In the genomic region with DNA sequence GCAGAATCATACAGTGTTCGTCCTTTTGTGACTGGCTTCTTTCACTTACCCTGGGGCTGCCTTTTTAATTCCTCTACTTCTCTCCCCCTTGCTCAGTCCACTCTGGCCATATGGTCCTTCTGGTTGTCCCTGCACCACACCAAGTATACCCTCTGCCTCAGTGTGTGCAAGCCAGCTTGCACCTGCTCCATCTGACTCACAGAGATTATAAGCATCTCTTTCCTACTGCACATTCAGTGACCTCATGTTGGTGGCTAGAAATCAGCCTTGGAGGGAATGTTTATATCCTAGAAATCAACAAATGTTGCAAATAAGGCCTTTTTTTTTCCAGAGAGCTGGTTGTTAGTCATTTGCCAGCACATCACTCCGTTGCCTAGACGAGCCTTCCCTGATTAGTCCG, we compare ENCODE assay signal across 31 cellular contexts.
"Had no signal": no experiment of that assay in that cellular context is flagged by ENCODE, and none has a peak within 500 bp of the region (broad histone marks: within the 10 kb centered on the region; RNA-seq: fewer than 3 reads in every experiment).

No MANE protein-coding gene starts in this region.

- H3K4me3 ChIP-seq: ascending aorta, coronary artery, dorsolateral prefrontal cortex, gastroesophageal sphincter, heart right ventricle, hepatocyte had no signal

- H3K36me3 ChIP-seq: ascending aorta, gastroesophageal sphincter, heart right ventricle had no signal

- DNase-seq: activated B cell treated with CpG ODN at 0.5 μM for 24 hours; activated CD4-positive, alpha-beta T cell treated with anti-CD3 and anti-CD28 coated beads for 48 hours; activated CD4-positive, alpha-beta T cell treated with anti-CD3 and anti-CD28 coated beads, Interleukin-2, amount 50 U/mL, for 1 hour; activated CD4-positive, alpha-beta T cell treated with anti-CD3 and anti-CD28 coated beads, Interleukin-2, amount 50 U/mL, for 48 hours; activated CD8-positive, alpha-beta memory T cell treated with anti-CD3 and anti-CD28 coated beads, Interleukin-2, amount 10 ng/mL, durations not matched to agents 7 days and 5 days; activated CD8-positive, alpha-beta memory T cell treated with anti-CD3 and anti-CD28 coated beads, Interleukin-2, amount 50 U/mL, for 4 hours; activated CD8-positive, alpha-beta T cell treated with anti-CD3 and anti-CD28 coated beads, Interleukin-2, amount 10 ng/mL, durations not matched to agents 7 days and 5 days; activated effector memory CD4-positive, alpha-beta T cell treated with anti-CD3 and anti-CD28 coated beads, Interleukin-2, amount 50 U/mL, for 16 hours; activated naive CD4-positive, alpha-beta T cell treated with anti-CD3 and anti-CD28 coated beads for 36 hours; activated naive CD8-positive, alpha-beta T cell treated with anti-CD3 and anti-CD28 coated beads, Interleukin-2, amount 10 ng/mL, durations not matched to agents 7 days and 5 days; activated T-cell treated with anti-CD3 and anti-CD28 coated beads, Interleukin-2, amount 50 U/mL, for 1 hour; activated T-cell treated with anti-CD3 and anti-CD28 coated beads, Interleukin-2, amount 50 U/mL, for 48 hours; dorsolateral prefrontal cortex; effector memory CD4-positive, alpha-beta T cell; endodermal cell; foreskin melanocyte; heart right ventricle; T-helper 2 cell had no signal

- H3K27ac Mint-ChIP-seq: activated B cell treated with CpG ODN at 0.5 μM for 24 hours; activated CD8-positive, alpha-beta memory T cell treated with anti-CD3 and anti-CD28 coated beads, Interleukin-2, amount 10 ng/mL, durations not matched to agents 7 days and 5 days; activated CD8-positive, alpha-beta T cell treated with anti-CD3 and anti-CD28 coated beads, Interleukin-2, amount 10 ng/mL, durations not matched to agents 7 days and 5 days; activated naive CD4-positive, alpha-beta T cell treated with anti-CD3 and anti-CD28 coated beads for 36 hours; activated naive CD4-positive, alpha-beta T cell treated with anti-CD3 and anti-CD28 coated beads, Interleukin-2, amount 50 U/mL, for 72 hours; activated naive CD8-positive, alpha-beta T cell treated with anti-CD3 and anti-CD28 coated beads, Interleukin-2, amount 10 ng/mL, durations not matched to agents 7 days and 5 days; activated T-helper 1 cell treated with anti-CD3 and anti-CD28 coated beads, Interleukin-12 subunit alpha, Interleukin-12 subunit beta, Interleukin-2, Interleukin-4 antibody, amounts not matched to agents 30 ng/mL and 10 ng/mL and 1 ng/mL, durations not matched to agents 14 hours and 24 hours and 36 hours; activated T-helper 2 cell treated with anti-CD3 and anti-CD28 coated beads, Interferon-gamma antibody, Interleukin-2, Interleukin-4, amounts not matched to agents 10 μg/mL and 5 μg/mL and 100 μg/mL, durations not matched to agents 14 hours and 24 hours and 36 hours; brain; dendritic cell treated with granulocyte-macrophage colony-stimulating factor and Interleukin-4, amounts not matched to agents 40 ng/mL and 50 ng/mL, for 4 days; endodermal cell had no signal

- H3K27ac ChIP-seq: ascending aorta, coronary artery, dorsolateral prefrontal cortex, gastroesophageal sphincter, heart right ventricle, hepatocyte, VCaP had no signal

- H3K4me3 Mint-ChIP-seq: activated B cell treated with CpG ODN at 0.5 μM for 24 hours; activated CD8-positive, alpha-beta memory T cell treated with anti-CD3 and anti-CD28 coated beads, Interleukin-2, amount 10 ng/mL, durations not matched to agents 7 days and 5 days; activated CD8-positive, alpha-beta T cell treated with anti-CD3 and anti-CD28 coated beads, Interleukin-2, amount 10 ng/mL, durations not matched to agents 7 days and 5 days; activated naive CD4-positive, alpha-beta T cell treated with anti-CD3 and anti-CD28 coated beads for 36 hours; activated naive CD8-positive, alpha-beta T cell treated with anti-CD3 and anti-CD28 coated beads, Interleukin-2, amount 10 ng/mL, durations not matched to agents 7 days and 5 days; activated T-helper 1 cell treated with anti-CD3 and anti-CD28 coated beads, Interleukin-12 subunit alpha, Interleukin-12 subunit beta, Interleukin-2, Interleukin-4 antibody, amounts not matched to agents 30 ng/mL and 10 ng/mL and 1 ng/mL, durations not matched to agents 14 hours and 24 hours and 36 hours; brain; central memory CD8-positive, alpha-beta T cell; dendritic cell treated with granulocyte-macrophage colony-stimulating factor and Interleukin-4, amounts not matched to agents 40 ng/mL and 50 ng/mL, for 4 days; endodermal cell had no signal

- H3K4me2 ChIP-seq: hepatocyte had no signal

- H3K4me1 ChIP-seq: ascending aorta, gastroesophageal sphincter, heart right ventricle had no signal

- H3K9me3 Mint-ChIP-seq: activated B cell treated with CpG ODN at 0.5 μM for 24 hours; activated naive CD4-positive, alpha-beta T cell treated with anti-CD3 and anti-CD28 coated beads for 36 hours; activated naive CD8-positive, alpha-beta T cell treated with anti-CD3 and anti-CD28 coated beads, Interleukin-2, amount 10 ng/mL, durations not matched to agents 7 days and 5 days; activated T-helper 1 cell treated with anti-CD3 and anti-CD28 coated beads, Interleukin-12 subunit alpha, Interleukin-12 subunit beta, Interleukin-2, Interleukin-4 antibody, amounts not matched to agents 30 ng/mL and 10 ng/mL and 1 ng/mL, durations not matched to agents 14 hours and 24 hours and 36 hours; activated T-helper 2 cell treated with anti-CD3 and anti-CD28 coated beads, Interferon-gamma antibody, Interleukin-2, Interleukin-4, amounts not matched to agents 10 μg/mL and 5 μg/mL and 100 μg/mL, durations not matched to agents 14 hours and 24 hours and 36 hours; central memory CD8-positive, alpha-beta T cell; dendritic cell treated with granulocyte-macrophage colony-stimulating factor and Interleukin-4, amounts not matched to agents 40 ng/mL and 50 ng/mL, for 4 days; endodermal cell had no signal

- H3K9me3 ChIP-seq: ascending aorta, gastroesophageal sphincter, heart right ventricle had no signal

- ATAC-seq: activated CD4-positive, CD25-positive, alpha-beta regulatory T cell treated with anti-CD3 and anti-CD28 coated beads, Interleukin-2, amount 50 U/mL, for 24 hours; activated CD8-positive, alpha-beta memory T cell treated with anti-CD3 and anti-CD28 coated beads, Interleukin-2, amount 10 ng/mL, durations not matched to agents 7 days and 5 days; activated CD8-positive, alpha-beta T cell treated with anti-CD3 and anti-CD28 coated beads, Interleukin-2, amount 10 ng/mL, durations not matched to agents 7 days and 5 days; activated naive CD4-positive, alpha-beta T cell treated with anti-CD3 and anti-CD28 coated beads, Interleukin-2, amount 50 U/mL, for 72 hours; esophagus mucosa; gastroesophageal sphincter; heart right ventricle had no signal

- H2AFZ ChIP-seq: hepatocyte had no signal

- H3K27me3 Mint-ChIP-seq: activated B cell treated with CpG ODN at 0.5 μM for 24 hours; activated CD8-positive, alpha-beta memory T cell treated with anti-CD3 and anti-CD28 coated beads, Interleukin-2, amount 10 ng/mL, durations not matched to agents 7 days and 5 days; activated naive CD8-positive, alpha-beta T cell treated with anti-CD3 and anti-CD28 coated beads, Interleukin-2, amount 10 ng/mL, durations not matched to agents 7 days and 5 days; brain; central memory CD8-positive, alpha-beta T cell; dendritic cell treated with granulocyte-macrophage colony-stimulating factor and Interleukin-4, amounts not matched to agents 40 ng/mL and 50 ng/mL, for 4 days had no signal

- H3K4me1 Mint-ChIP-seq: activated B cell treated with CpG ODN at 0.5 μM for 24 hours; activated CD8-positive, alpha-beta memory T cell treated with anti-CD3 and anti-CD28 coated beads, Interleukin-2, amount 10 ng/mL, durations not matched to agents 7 days and 5 days; activated naive CD8-positive, alpha-beta T cell treated with anti-CD3 and anti-CD28 coated beads, Interleukin-2, amount 10 ng/mL, durations not matched to agents 7 days and 5 days; brain; central memory CD8-positive, alpha-beta T cell had no signal

- H3K27me3 ChIP-seq: ascending aorta, dorsolateral prefrontal cortex had no signal

- H3K79me2 ChIP-seq: hepatocyte had no signal

- H3K36me3 Mint-ChIP-seq: activated CD8-positive, alpha-beta memory T cell treated with anti-CD3 and anti-CD28 coated beads, Interleukin-2, amount 10 ng/mL, durations not matched to agents 7 days and 5 days; activated naive CD4-positive, alpha-beta T cell treated with anti-CD3 and anti-CD28 coated beads, Interleukin-2, amount 50 U/mL, for 72 hours; activated naive CD8-positive, alpha-beta T cell treated with anti-CD3 and anti-CD28 coated beads, Interleukin-2, amount 10 ng/mL, durations not matched to agents 7 days and 5 days; brain had no signal
